ENCODE assay signal across 10 cellular contexts in genomic region chr2:675051-675450, GRCh38. TPM values are rescaled to one million over a fixed set of nuclear protein-coding genes. Genes with fewer than 3 reads are reported as not detected.
DNase-seq lines count a peak whose midpoint lies in the region; ATAC-seq and TF ChIP-seq lines count a peak whose summit lies in the region.
"Had no signal": no experiment of that assay in that cellular context is flagged by ENCODE, and none has a peak within 500 bp of the region (broad histone marks: within the 10 kb centered on the region; RNA-seq: fewer than 3 reads in every experiment).

No MANE protein-coding gene starts in this region.

- H3K4me1 Mint-ChIP-seq in activated naive CD4-positive, alpha-beta T cell treated with anti-CD3 and anti-CD28 coated beads, Interleukin-2, amount 10 ng/mL, durations not matched to agents 7 days and 5 days: peaks cover 44% of the 10 kb centered on the region
- peaks cover 65% of the 10 kb centered on the region for H3K4me1 Mint-ChIP-seq in stimulated activated effector memory CD8-positive, alpha-beta T cell treated with anti-CD3 and anti-CD28 coated beads, Interleukin-12 subunit alpha, Interleukin-12 subunit beta, amount 100 ng/mL, for 72 hours

- no peaks in the 10 kb centered on the region for H3K27me3 Mint-ChIP-seq in activated naive CD4-positive, alpha-beta T cell treated with anti-CD3 and anti-CD28 coated beads, Interleukin-2, amount 10 ng/mL, durations not matched to agents 7 days and 5 days

- WGBS in prostate gland: 81% methylated on average over 4 of the region's 4 CpGs

- peak overlapping the region; percentile 88 for H3K4me3 Mint-ChIP-seq in activated naive CD4-positive, alpha-beta T cell treated with anti-CD3 and anti-CD28 coated beads, Interleukin-2, amount 10 ng/mL, durations not matched to agents 7 days and 5 days
- H3K4me3 Mint-ChIP-seq in stimulated activated effector memory CD8-positive, alpha-beta T cell treated with anti-CD3 and anti-CD28 coated beads, Interleukin-12 subunit alpha, Interleukin-12 subunit beta, amount 100 ng/mL, for 72 hours: peak overlapping the region; percentile 95

- no peak for TF ChIP-seq POLR2A in prostate gland (IDR thresholded peaks at IDR 0.05)

- BruUV-seq in OCI-LY7 (replicated peaks; lab: Mats Ljungman, UMichigan): TSS peak; percentile 48

- H3K9me3 Mint-ChIP-seq in activated naive CD4-positive, alpha-beta T cell treated with anti-CD3 and anti-CD28 coated beads, Interleukin-2, amount 10 ng/mL, durations not matched to agents 7 days and 5 days: no peaks in the 10 kb centered on the region
- no peaks in the 10 kb centered on the region for H3K9me3 Mint-ChIP-seq in stimulated activated effector memory CD8-positive, alpha-beta T cell treated with anti-CD3 and anti-CD28 coated beads, Interleukin-12 subunit alpha, Interleukin-12 subunit beta, amount 100 ng/mL, for 72 hours

- no peak for ATAC-seq in stimulated activated effector memory CD8-positive, alpha-beta T cell treated with anti-CD3 and anti-CD28 coated beads, Interleukin-12 subunit alpha, Interleukin-12 subunit beta, amount 100 ng/mL, for 72 hours

- H3K27me3 ChIP-seq in prostate gland (replicated peaks; ENCODE audit: insufficient read depth): no peaks in the 10 kb centered on the region

- peaks cover 37% of the 10 kb centered on the region for H3K4me1 ChIP-seq in OCI-LY7 (ENCODE audit: insufficient read depth, low read length, poor library complexity, severe bottlenecking)
- H3K4me1 ChIP-seq in prostate gland (replicated peaks): no peaks in the 10 kb centered on the region

- H3K36me3 Mint-ChIP-seq in activated naive CD4-positive, alpha-beta T cell treated with anti-CD3 and anti-CD28 coated beads, Interleukin-2, amount 10 ng/mL, durations not matched to agents 7 days and 5 days: peaks cover 27% of the 10 kb centered on the region
- peaks cover 65% of the 10 kb centered on the region for H3K36me3 Mint-ChIP-seq in stimulated activated effector memory CD8-positive, alpha-beta T cell treated with anti-CD3 and anti-CD28 coated beads, Interleukin-12 subunit alpha, Interleukin-12 subunit beta, amount 100 ng/mL, for 72 hours

- H3K4me3 ChIP-seq in OCI-LY7 (ENCODE audit: low read depth, low read length, poor library complexity, severe bottlenecking) (peak overlapping the region; percentile 78), prostate gland (no peak overlapping the region)

- H3K27ac ChIP-seq in OCI-LY7 (ENCODE audit: low read depth, low read length, poor library complexity, severe bottlenecking): peak overlapping the region; percentile 41
- H3K27ac ChIP-seq in prostate gland: no peak overlapping the region

- no peak for DNase-seq in activated naive CD4-positive, alpha-beta T cell treated with anti-CD3 and anti-CD28 coated beads, Interleukin-2, amount 10 ng/mL, durations not matched to agents 7 days and 5 days
- no peak for DNase-seq in activated naive CD4-positive, alpha-beta T cell (lab: John Stamatoyannopoulos, UW)
- DNase-seq in OCI-LY7 (ENCODE audit: low spot score) (peak; percentile 59), ecto neural progenitor cell (ENCODE audit: low spot score) (peak; percentile 11), NCI-H2171 treated with DMSO at 0.1 percent for 48 hours (lab: John Stamatoyannopoulos, UW) (no peak), NCI-H2196 treated with DMSO at 0.1 percent for 48 hours (lab: John Stamatoyannopoulos, UW; ENCODE audit: unreplicated experiment) (no peak), prostate gland (ENCODE audit: low spot score) (no peak)
- DNase-seq in stimulated activated effector memory CD8-positive, alpha-beta T cell treated with anti-CD3 and anti-CD28 coated beads, Interleukin-12 subunit alpha, Interleukin-12 subunit beta, amount 100 ng/mL, for 72 hours (ENCODE audit: low spot score in 2 of 2): peak in 1 of 2 donors; percentile 45
- DNase-seq: activated effector memory CD4-positive, alpha-beta T cell treated with Interleukin-2 at 50 U/mL for 16 hours; stimulated activated CD4-positive, alpha-beta T cell treated with anti-CD3 and anti-CD28 coated beads, Interleukin-12 subunit alpha, Interleukin-12 subunit beta, amount 100 ng/mL, for 4 hours had no signal

- TF ChIP-seq CTCF in OCI-LY7 (conservative IDR thresholded peaks at IDR 0.05; ENCODE audit: low read length) (no peak), prostate gland (IDR thresholded peaks at IDR 0.05) (no peak)

- H4K20me1 ChIP-seq in OCI-LY7 (ENCODE audit: insufficient read depth, low read length): peaks cover 26% of the 10 kb centered on the region; the same call in 1 of the 2 replicates

- intact Hi-C loops in OCI-LY7 (cut with micrococcal nuclease; ENCODE audit: unreplicated experiment) (no loop called here), prostate gland (cut with DNase I) (loop anchor here (5.0 to 10.0 kb wide), 3 partner anchors 410 to 1142 kb away; partner anchors contain the start of genes ACP1, PXDN and SH3YL1)

- peak overlapping the region; percentile 87 for H3K4me2 ChIP-seq in OCI-LY7 (ENCODE audit: low read length)

- H3K9me3 ChIP-seq in OCI-LY7 (ENCODE audit: low read length) (no peaks in the 10 kb centered on the region), prostate gland (no peaks in the 10 kb centered on the region)

- peak overlapping the region; percentile 73 for H3K27ac Mint-ChIP-seq in activated naive CD4-positive, alpha-beta T cell treated with anti-CD3 and anti-CD28 coated beads, Interleukin-2, amount 10 ng/mL, durations not matched to agents 7 days and 5 days
- H3K27ac Mint-ChIP-seq in stimulated activated effector memory CD8-positive, alpha-beta T cell treated with anti-CD3 and anti-CD28 coated beads, Interleukin-12 subunit alpha, Interleukin-12 subunit beta, amount 100 ng/mL, for 72 hours: peak overlapping the region; percentile 13

- H2AFZ ChIP-seq in OCI-LY7 (ENCODE audit: low read length): no peak overlapping the region

- H3K9me2 ChIP-seq in OCI-LY7 (ENCODE audit: insufficient read depth, low read length): no peaks in the 10 kb centered on the region

- H3K36me3 ChIP-seq in OCI-LY7 (ENCODE audit: insufficient read depth, low read length): peaks cover 53% of the 10 kb centered on the region
- H3K36me3 ChIP-seq in prostate gland: peaks cover 0 to 2% of the 10 kb centered on the region in 2 donors

- peaks cover 46% of the 10 kb centered on the region for H3K79me2 ChIP-seq in OCI-LY7 (ENCODE audit: insufficient read depth, low read depth, low read length)

- POLR2A ChIA-PET in OCI-LY7 (lab: Charles Lee): no interaction called here

- CTCF ChIA-PET in activated naive CD4-positive, alpha-beta T cell treated with anti-CD3 and anti-CD28 coated beads, Interleukin-2, amount 10 ng/mL, durations not matched to agents 7 days and 5 days (lab: Charles Lee): interaction anchor here (0.9 to 1.2 kb wide), 2 partner anchors 9 to 12 kb away, joined by 3 to 4 read pairs; no protein-coding TSS in a partner anchor
- CTCF ChIA-PET in OCI-LY7 (lab: Charles Lee; ENCODE audit: unreplicated experiment): no interaction called here

RNA-seq across cellular contexts. Expression of gene TMEM18, which starts 2.2 kb away (rescaled TPM):
- total RNA-seq in OCI-LY7 (2014; rRNA removed; shearing (Covaris generic)): 18.2 and 21.3 TPM in 2 replicates
- 31.1 and 37.4 TPM in 2 replicates for total RNA-seq in OCI-LY7 (2022)
- total RNA-seq in prostate gland: 10 to 100 TPM; 17.7 to 19.3 TPM

Comparison
In these comparisons a context has a peak if more than half of its experiments do, and no peak if none do; other contexts are left out.
1. DNase-seq: peak in OCI-LY7 (single experiment) and ecto neural progenitor cell (single experiment); none in activated naive CD4-positive, alpha-beta T cell treated with anti-CD3 and anti-CD28 coated beads, Interleukin-2, amount 10 ng/mL, durations not matched to agents 7 days and 5 days (single experiment), activated naive CD4-positive, alpha-beta T cell (0 of 4), NCI-H2171 treated with DMSO at 0.1 percent for 48 hours (single experiment), NCI-H2196 treated with DMSO at 0.1 percent for 48 hours (single experiment) and prostate gland (single experiment).